1 cellular context compared by ENCODE assay signal in the genomic region with DNA sequence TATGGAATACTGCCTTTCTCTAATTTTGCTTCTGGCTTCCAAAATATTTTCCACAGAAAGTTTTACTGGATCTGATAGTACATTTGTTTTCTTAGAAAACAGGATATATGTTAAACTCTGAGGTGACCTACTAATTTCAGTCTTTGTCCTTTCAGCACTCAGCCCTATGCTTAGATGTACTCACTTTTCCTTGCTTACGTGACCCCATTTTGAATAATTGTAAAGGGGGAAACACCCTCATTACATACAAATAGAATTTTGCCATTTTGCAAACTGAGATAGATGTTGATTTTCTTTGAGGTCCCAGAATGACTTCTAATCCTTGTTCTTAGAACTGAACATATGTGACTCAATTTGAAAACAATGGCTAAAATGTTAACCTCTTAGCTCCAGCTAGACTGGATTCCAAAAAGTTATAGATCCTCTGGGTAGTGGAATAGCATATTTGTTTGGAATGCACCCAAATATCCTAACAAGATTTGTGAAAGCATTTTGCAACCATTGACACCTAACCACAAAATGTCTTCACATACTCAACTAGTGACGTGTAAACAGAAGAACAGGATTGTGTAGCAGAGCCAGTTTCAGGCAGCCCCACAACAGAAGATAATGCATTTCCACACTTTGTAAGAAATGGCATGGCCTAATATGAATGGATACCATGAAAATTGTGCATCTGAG.
TF ChIP-seq lines count a peak whose summit lies in the region.

No MANE protein-coding gene starts in this region.

TF ChIP-seq in SK-N-SH, 30 proteins besides CTCF, POLR2A, EP300 and RAD21 (continued from another document):
- TF ChIP-seq, protein P1, sequence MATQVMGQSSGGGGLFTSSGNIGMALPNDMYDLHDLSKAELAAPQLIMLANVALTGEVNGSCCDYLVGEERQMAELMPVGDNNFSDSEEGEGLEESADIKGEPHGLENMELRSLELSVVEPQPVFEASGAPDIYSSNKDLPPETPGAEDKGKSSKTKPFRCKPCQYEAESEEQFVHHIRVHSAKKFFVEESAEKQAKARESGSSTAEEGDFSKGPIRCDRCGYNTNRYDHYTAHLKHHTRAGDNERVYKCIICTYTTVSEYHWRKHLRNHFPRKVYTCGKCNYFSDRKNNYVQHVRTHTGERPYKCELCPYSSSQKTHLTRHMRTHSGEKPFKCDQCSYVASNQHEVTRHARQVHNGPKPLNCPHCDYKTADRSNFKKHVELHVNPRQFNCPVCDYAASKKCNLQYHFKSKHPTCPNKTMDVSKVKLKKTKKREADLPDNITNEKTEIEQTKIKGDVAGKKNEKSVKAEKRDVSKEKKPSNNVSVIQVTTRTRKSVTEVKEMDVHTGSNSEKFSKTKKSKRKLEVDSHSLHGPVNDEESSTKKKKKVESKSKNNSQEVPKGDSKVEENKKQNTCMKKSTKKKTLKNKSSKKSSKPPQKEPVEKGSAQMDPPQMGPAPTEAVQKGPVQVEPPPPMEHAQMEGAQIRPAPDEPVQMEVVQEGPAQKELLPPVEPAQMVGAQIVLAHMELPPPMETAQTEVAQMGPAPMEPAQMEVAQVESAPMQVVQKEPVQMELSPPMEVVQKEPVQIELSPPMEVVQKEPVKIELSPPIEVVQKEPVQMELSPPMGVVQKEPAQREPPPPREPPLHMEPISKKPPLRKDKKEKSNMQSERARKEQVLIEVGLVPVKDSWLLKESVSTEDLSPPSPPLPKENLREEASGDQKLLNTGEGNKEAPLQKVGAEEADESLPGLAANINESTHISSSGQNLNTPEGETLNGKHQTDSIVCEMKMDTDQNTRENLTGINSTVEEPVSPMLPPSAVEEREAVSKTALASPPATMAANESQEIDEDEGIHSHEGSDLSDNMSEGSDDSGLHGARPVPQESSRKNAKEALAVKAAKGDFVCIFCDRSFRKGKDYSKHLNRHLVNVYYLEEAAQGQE (IDR thresholded peaks at IDR 0.05; ENCODE audit: low read depth, low read length) = no peak
- TF ChIP-seq, protein P2, sequence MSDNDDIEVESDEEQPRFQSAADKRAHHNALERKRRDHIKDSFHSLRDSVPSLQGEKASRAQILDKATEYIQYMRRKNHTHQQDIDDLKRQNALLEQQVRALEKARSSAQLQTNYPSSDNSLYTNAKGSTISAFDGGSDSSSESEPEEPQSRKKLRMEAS (IDR thresholded peaks at IDR 0.05; ENCODE audit: low read depth) = no peak
- TF ChIP-seq MEF2A (IDR thresholded peaks at IDR 0.05; ENCODE audit: borderline replicate concordance, low read depth) (no peak), FOXJ3 (CRISPR knock-in tag; IDR thresholded peaks at IDR 0.05) (no peak), GATA2 (CRISPR knock-in tag; IDR thresholded peaks at IDR 0.05) (no peak), POLR2AphosphoS5 (IDR thresholded peaks at IDR 0.05; ENCODE audit: low read depth, low read length) (peak; percentile 29; the same call in 1 of the 2 replicates)
- TF ChIP-seq, protein P3, sequence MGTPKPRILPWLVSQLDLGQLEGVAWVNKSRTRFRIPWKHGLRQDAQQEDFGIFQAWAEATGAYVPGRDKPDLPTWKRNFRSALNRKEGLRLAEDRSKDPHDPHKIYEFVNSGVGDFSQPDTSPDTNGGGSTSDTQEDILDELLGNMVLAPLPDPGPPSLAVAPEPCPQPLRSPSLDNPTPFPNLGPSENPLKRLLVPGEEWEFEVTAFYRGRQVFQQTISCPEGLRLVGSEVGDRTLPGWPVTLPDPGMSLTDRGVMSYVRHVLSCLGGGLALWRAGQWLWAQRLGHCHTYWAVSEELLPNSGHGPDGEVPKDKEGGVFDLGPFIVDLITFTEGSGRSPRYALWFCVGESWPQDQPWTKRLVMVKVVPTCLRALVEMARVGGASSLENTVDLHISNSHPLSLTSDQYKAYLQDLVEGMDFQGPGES (IDR thresholded peaks at IDR 0.05; ENCODE audit: low read depth, low read length) = no peak
